Comparison of ENCODE assay signal across 8 cellular contexts in the genomic region with DNA sequence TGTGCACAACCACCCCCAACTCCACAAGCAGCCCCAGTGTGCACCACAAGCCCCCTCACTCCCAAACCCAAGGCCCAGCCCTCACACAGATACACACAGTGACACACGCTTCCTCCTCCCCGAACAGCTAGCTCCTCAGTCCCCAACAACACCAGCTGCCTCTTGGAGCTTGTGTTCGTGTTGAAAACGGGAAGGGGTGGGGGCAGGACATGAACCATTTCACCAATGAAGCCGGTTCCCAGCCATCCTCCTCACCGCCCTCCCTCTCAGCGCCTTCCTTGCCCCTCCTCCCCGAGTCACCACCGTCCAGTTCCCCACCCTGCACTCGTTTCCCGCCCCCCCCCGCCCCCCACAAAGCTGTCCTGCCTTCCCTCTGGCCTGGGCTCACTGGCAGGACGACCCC. TPM values are rescaled to one million over a fixed set of nuclear protein-coding genes. Genes with fewer than 3 reads are reported as not detected.
DNase-seq lines count a peak whose midpoint lies in the region; ATAC-seq and TF ChIP-seq lines count a peak whose summit lies in the region.

No MANE protein-coding gene starts in this region.

- H3K9me2 ChIP-seq in PC-3 (replicated peaks; ENCODE audit: low read length), result no peaks in the 10 kb centered on the region

- H3K9me3 Mint-ChIP-seq in activated T-cell treated with anti-CD3 and anti-CD28 coated beads, Interleukin-2, amount 50 U/mL, for 4 hours, result no peaks in the 10 kb centered on the region

- H3K36me3 ChIP-seq in adrenal gland (replicated peaks in 1 of 2) (no peaks in the 10 kb centered on the region), left ventricle myocardium inferior (no peaks in the 10 kb centered on the region), trophoblast cell (ENCODE audit: control insufficient read depth in 1 of 2, insufficient read depth in 2 of 2, low read length in 2 of 2) (no peaks in the 10 kb centered on the region), PC-3 (ENCODE audit: low read depth, low read length) (no peaks in the 10 kb centered on the region)

- peaks cover 4% of the 10 kb centered on the region for H3K27me3 ChIP-seq in adrenal gland
- H3K27me3 ChIP-seq in left ventricle myocardium inferior (ENCODE audit: low read depth), result peaks cover 24% of the 10 kb centered on the region
- no peaks in the 10 kb centered on the region for H3K27me3 ChIP-seq in trophoblast cell (ENCODE audit: insufficient read depth, low read length)
- H3K27me3 ChIP-seq in PC-3 (ENCODE audit: low read length), result no peaks in the 10 kb centered on the region

- no peak overlapping the region for H2BK12ac ChIP-seq in trophoblast cell (ENCODE audit: low read length)

- H3K4me1 Mint-ChIP-seq in activated T-cell treated with anti-CD3 and anti-CD28 coated beads, Interleukin-2, amount 50 U/mL, for 4 hours (ENCODE audit: low read depth), result peaks cover 17% of the 10 kb centered on the region

- no peaks in the 10 kb centered on the region for H4K20me1 ChIP-seq in PC-3 (ENCODE audit: low read length)

- H3K4me3 Mint-ChIP-seq in activated T-cell treated with anti-CD3 and anti-CD28 coated beads, Interleukin-2, amount 50 U/mL, for 4 hours, result peak overlapping the region; percentile 62

- POLR2A ChIA-PET in PC-3 (lab: Charles Lee; ENCODE audit: unreplicated experiment), result no interaction called here

- intact Hi-C loops in adrenal gland (cut with DNase I), result loop anchor here (5.0 to 10.0 kb wide), 2 partner anchors 76 to 89 kb away; no protein-coding TSS in a partner anchor
- intact Hi-C loops in left ventricle myocardium inferior (cut with micrococcal nuclease), result no loop called here
- intact Hi-C loops in PC-3 (cut with micrococcal nuclease), result no loop called here

- H3K4me3 ChIP-seq in adrenal gland (peak overlapping the region in 1 of 4 donors; percentile 40), left ventricle myocardium inferior (peak overlapping the region; percentile 67), trophoblast cell (ENCODE audit: low read depth, low read length) (no peak overlapping the region), PC-3 (ENCODE audit: low read length) (no peak overlapping the region)

- TF ChIP-seq POLR2A in adrenal gland (IDR thresholded peaks at IDR 0.05), result no peak

- H3K18ac ChIP-seq in trophoblast cell (ENCODE audit: low read length), result peak overlapping the region; percentile 35

- 3 to 10% (median 4%) methylated on average over 5 to 13 of the region's 13 CpGs for WGBS in adrenal gland, 4 donors
- WGBS in trophoblast cell (ENCODE audit: extremely low coverage, insufficient coverage, insufficient read length), result no CpG with 5 or more reads among the region's 13 CpGs

- peaks cover 25% of the 10 kb centered on the region for H3K27me3 Mint-ChIP-seq in activated T-cell treated with anti-CD3 and anti-CD28 coated beads, Interleukin-2, amount 50 U/mL, for 4 hours (ENCODE audit: low read depth)

- H3K4me2 ChIP-seq in trophoblast cell (ENCODE audit: low read length), result peak overlapping the region; percentile 60
- no peak overlapping the region for H3K4me2 ChIP-seq in PC-3 (ENCODE audit: low read length)

- H4K8ac ChIP-seq in trophoblast cell (ENCODE audit: low read depth, low read length), result peak overlapping the region; percentile 48

- peak overlapping the region; percentile 21 for H2AFZ ChIP-seq in trophoblast cell (ENCODE audit: insufficient read depth, low read length, poor library complexity)
- H2AFZ ChIP-seq in PC-3 (ENCODE audit: low read length), result no peak overlapping the region

- no peak overlapping the region for H3K4ac ChIP-seq in trophoblast cell (ENCODE audit: low read depth, low read length)

- peaks cover 10% of the 10 kb centered on the region for H3K36me3 Mint-ChIP-seq in activated T-cell treated with anti-CD3 and anti-CD28 coated beads, Interleukin-2, amount 50 U/mL, for 4 hours (ENCODE audit: insufficient read depth)

- H3K79me2 ChIP-seq in trophoblast cell (ENCODE audit: control insufficient read depth, insufficient read depth, low read length, poor library complexity), result no peaks in the 10 kb centered on the region
- H3K79me2 ChIP-seq in PC-3 (ENCODE audit: low read length), result no peaks in the 10 kb centered on the region

- peak overlapping the region in 2 of 5 donors; percentile 10 to 60 for H3K27ac ChIP-seq in adrenal gland
- H3K27ac ChIP-seq in left ventricle myocardium inferior (replicated peaks), result peak overlapping the region; percentile 66
- H3K27ac ChIP-seq in trophoblast cell (ENCODE audit: low read depth, low read length), result no peak overlapping the region
- H3K27ac ChIP-seq in PC-3 (ENCODE audit: low read length), result no peak overlapping the region

- H2BK120ac ChIP-seq in trophoblast cell (ENCODE audit: insufficient read depth, low read length, poor library complexity), result no peak overlapping the region

- no TSS peak for BruUV-seq in PC-3 (replicated peaks; lab: Mats Ljungman, UMichigan)

- H4K91ac ChIP-seq in trophoblast cell (ENCODE audit: low read depth, low read length), result no peak overlapping the region

- H3K9me3 ChIP-seq in adrenal gland (replicated peaks in 1 of 3) (no peaks in the 10 kb centered on the region), left ventricle myocardium inferior (replicated peaks) (no peaks in the 10 kb centered on the region), trophoblast cell (ENCODE audit: insufficient read depth, low read depth, low read length) (peaks cover 5% of the 10 kb centered on the region), PC-3 (ENCODE audit: low read length) (no peaks in the 10 kb centered on the region)

- CTCF ChIA-PET in PC-3 (lab: Charles Lee), result no interaction called here

- H3K79me1 ChIP-seq in trophoblast cell (ENCODE audit: low read length), result peaks cover 5% of the 10 kb centered on the region

- no peak overlapping the region for H2AK5ac ChIP-seq in trophoblast cell (ENCODE audit: low read length)

- H3F3A ChIP-seq in PC-3 (ENCODE audit: low read length, unreplicated experiment), result no peaks in the 10 kb centered on the region

- H4K12ac ChIP-seq in trophoblast cell (ENCODE audit: low read depth, low read length), result no peak overlapping the region

- H3K9ac ChIP-seq in trophoblast cell (ENCODE audit: low read length) (no peak overlapping the region), PC-3 (ENCODE audit: low read length) (no peak overlapping the region)

- DNase-seq in activated T-cell treated with anti-CD3 and anti-CD28 coated beads, Interleukin-2, amount 50 U/mL, for 4 hours, result peak; percentile 20
- DNase-seq in activated T-cell treated with anti-CD3 and anti-CD28 coated beads, Interleukin-2, amount 50 U/mL, for 1 hour, result no peak
- DNase-seq in NCI-H345 (lab: John Stamatoyannopoulos, UW) (peak; percentile 58), adrenal gland (peak in 6 of 7 donors; percentile 57 to 90 (median 66)), left ventricle myocardium inferior (peak; percentile 80), trophoblast cell (peak in 1 of 2 donors; percentile 8), PC-3 (no peak)

- H3K14ac ChIP-seq in trophoblast cell (ENCODE audit: low read length), result no peak overlapping the region

- H3K4me1 ChIP-seq in adrenal gland (replicated peaks in 1 of 2) (peaks cover 6 to 8% of the 10 kb centered on the region in 2 donors), left ventricle myocardium inferior (peaks cover 27% of the 10 kb centered on the region), trophoblast cell (ENCODE audit: control insufficient read depth in 1 of 2, insufficient read depth in 2 of 2, low read length in 2 of 2) (peaks cover 12 to 26% of the 10 kb centered on the region in 2 experiments), PC-3 (ENCODE audit: insufficient read depth, low read length) (no peaks in the 10 kb centered on the region)

- H2BK5ac ChIP-seq in trophoblast cell (ENCODE audit: low read depth, low read length, poor library complexity), result no peak overlapping the region

- ATAC-seq in activated T-cell treated with anti-CD3 and anti-CD28 coated beads, Interleukin-2, amount 50 U/mL, for 4 hours, result peak; percentile 32
- no peak for ATAC-seq in GM21515 (IDR thresholded peaks at IDR 0.05; ENCODE audit: unreplicated experiment)
- no peak for ATAC-seq in PC-3

- TF ChIP-seq CTCF in adrenal gland (IDR thresholded peaks at IDR 0.05) (no peak), left ventricle myocardium inferior (IDR thresholded peaks at IDR 0.05; ENCODE audit: borderline replicate concordance) (no peak), PC-3 (conservative IDR thresholded peaks at IDR 0.05; ENCODE audit: low read depth, low read length) (no peak)

- no peak overlapping the region for H3K23ac ChIP-seq in trophoblast cell (ENCODE audit: low read length)

RNA-seq across cellular contexts. Expression of a gene that starts 0.3 kb away (rescaled TPM):
- under 1 TPM in 2 of 3 donors, not detected in 1; 0.08 to 0.38 TPM for total RNA-seq in activated T-cell treated with anti-CD3 and anti-CD28 coated beads, Interleukin-2, amount 50 U/mL, for 4 hours
- 10 to 100 TPM in 1 of 8 donors, 1 to 10 TPM in 7; 1.1 to 11.9 (median 4.4) TPM for total RNA-seq in adrenal gland
- polyA plus RNA-seq in adrenal gland, result 10 to 100 TPM in 2 of 3 donors, 1 to 10 TPM in 1; 5.3 to 42.6 (median 13.7) TPM
- 6.5 TPM for total RNA-seq in left ventricle myocardium inferior
- 2.2 and 2.9 TPM in 2 replicates for polyA plus RNA-seq in trophoblast cell (2013)
- not detected in 2 replicates for total RNA-seq in PC-3 (2014; rRNA removed)

RNA-seq across cellular contexts. Expression of a gene that starts 6.9 kb away (rescaled TPM):
- under 1 TPM; 0.63 to 0.98 (median 0.83) TPM for total RNA-seq in activated T-cell treated with anti-CD3 and anti-CD28 coated beads, Interleukin-2, amount 50 U/mL, for 4 hours
- total RNA-seq in adrenal gland (10 to 100 TPM in 7 of 8 donors, 1 to 10 TPM in 1; 8.5 to 23.6 (median 15.8) TPM), left ventricle myocardium inferior (17.5 TPM), PC-3 (2014; rRNA removed) (9.3 and 24.4 TPM in 2 replicates)
- polyA plus RNA-seq in adrenal gland, result 10 to 100 TPM in 2 of 3 donors, 1 to 10 TPM in 1; 3.7 to 58.1 (median 51.0) TPM
- 17.1 and 17.9 TPM in 2 replicates for polyA plus RNA-seq in trophoblast cell (2013)

RNA-seq across cellular contexts. Expression of a gene that starts 19.5 kb away (rescaled TPM):
- under 1 TPM; 0.13 to 0.90 (median 0.38) TPM for total RNA-seq in activated T-cell treated with anti-CD3 and anti-CD28 coated beads, Interleukin-2, amount 50 U/mL, for 4 hours
- total RNA-seq in adrenal gland (1 to 10 TPM in 5 of 8 donors, under 1 TPM in 2, not detected in 1; 0.70 to 2.6 (median 1.7) TPM), left ventricle myocardium inferior (7.5 TPM), PC-3 (2014; rRNA removed) (1.8 TPM in 1 of 2 replicates, not detected in the other)
- 10 to 100 TPM in 2 of 3 donors, 1 to 10 TPM in 1; 1.0 to 22.4 (median 11.6) TPM for polyA plus RNA-seq in adrenal gland
- 2.1 and 2.5 TPM in 2 replicates for polyA plus RNA-seq in trophoblast cell (2013)

RNA-seq across cellular contexts. Expression of a gene that starts 29.8 kb away (rescaled TPM):
- total RNA-seq in activated T-cell treated with anti-CD3 and anti-CD28 coated beads, Interleukin-2, amount 50 U/mL, for 4 hours, result 1 to 10 TPM; 1.7 to 4.0 (median 3.1) TPM
- total RNA-seq in adrenal gland (1 to 10 TPM in 7 of 8 donors, not detected in 1; 2.6 to 4.3 (median 3.3) TPM), left ventricle myocardium inferior (0.55 TPM), PC-3 (2014; rRNA removed) (52.1 and 92.0 TPM in 2 replicates)
- polyA plus RNA-seq in adrenal gland, result 1 to 10 TPM; 3.5 to 5.5 (median 5.3) TPM
- polyA plus RNA-seq in trophoblast cell (2013), result 68.6 and 69.9 TPM in 2 replicates

RNA-seq across cellular contexts. Expression of a gene that starts 30.7 kb away (rescaled TPM):
- total RNA-seq in activated T-cell treated with anti-CD3 and anti-CD28 coated beads, Interleukin-2, amount 50 U/mL, for 4 hours, result 100 to 1,000 TPM; 169 to 192 (median 176) TPM
- 100 to 1,000 TPM in 5 of 8 donors, 10 to 100 TPM in 3; 60.0 to 162 (median 119) TPM for total RNA-seq in adrenal gland
- polyA plus RNA-seq in adrenal gland, result 100 to 1,000 TPM in 1 of 3 donors, 10 to 100 TPM in 2; 30.6 to 109 (median 32.5) TPM
- 73.6 TPM for total RNA-seq in left ventricle myocardium inferior
- polyA plus RNA-seq in trophoblast cell (2013), result 96.6 and 101 TPM in 2 replicates
- 107 and 113 TPM in 2 replicates for total RNA-seq in PC-3 (2014; rRNA removed)

Comparison
In these comparisons a context has a peak if more than half of its experiments do, and no peak if none do; other contexts are left out.
1. DNase-seq: peak in activated T-cell treated with anti-CD3 and anti-CD28 coated beads, Interleukin-2, amount 50 U/mL, for 4 hours (single experiment), NCI-H345 (single experiment), adrenal gland (6 of 7) and left ventricle myocardium inferior (single experiment); none in activated T-cell treated with anti-CD3 and anti-CD28 coated beads, Interleukin-2, amount 50 U/mL, for 1 hour (single experiment) and PC-3 (single experiment).
2. ATAC-seq: peak in activated T-cell treated with anti-CD3 and anti-CD28 coated beads, Interleukin-2, amount 50 U/mL, for 4 hours (2 of 2); none in GM21515 (single experiment) and PC-3 (single experiment).
3. intact Hi-C loops: an anchor here in adrenal gland (5.0 to 10.0 kb wide); none called in left ventricle myocardium inferior and PC-3.